8 cellular contexts compared by ENCODE assay signal in genomic region chr12:39620664-39621658, GRCh38. TPM values are rescaled to one million over a fixed set of nuclear protein-coding genes. Genes with fewer than 3 reads are reported as not detected.
DNase-seq lines count a peak whose midpoint lies in the region; ATAC-seq, FAIRE-seq and TF ChIP-seq lines count a peak whose summit lies in the region.

No MANE protein-coding gene starts in this region.

- H2AK5ac ChIP-seq in H1 (ENCODE audit: low read depth, low read length), result no peak overlapping the region

- CTCF ChIA-PET in H1 (lab: Charles Lee; ENCODE audit: partially characterized antibody), result interaction anchor here (1.3 kb wide), 1 partner anchor 122 kb away, joined by 3 read pairs; no protein-coding TSS in a partner anchor

- H3K9me3 ChIP-seq in H1 (ENCODE audit: insufficient read depth in 2 of 2, low read depth in 1 of 2, low read length in 1 of 2), result no peaks in the 10 kb centered on the region

- POLR2A ChIA-PET in H1 (lab: Charles Lee; ENCODE audit: partially characterized antibody), result no interaction called here

- H3K79me1 ChIP-seq in H1 (ENCODE audit: low read depth, low read length), result no peaks in the 10 kb centered on the region

- WGBS in H1 (ENCODE audit: extremely low coverage in 1 of 2, insufficient coverage in 1 of 2, insufficient read length in 1 of 2, insufficient replicate concordance in 2 of 2, low coverage in 1 of 2, low lambda C conversion rate in 2 of 2, missing lambda C conversion rate in 1 of 2), 2 experiments, result 82% methylated on average over 11 of the region's 11 CpGs; no CpG with 5 or more reads in 1 of the 2 experiments

- peak overlapping the region; percentile 42; the same call in 1 of the 2 replicates for H2AFZ ChIP-seq in H1 (ENCODE audit: low read length)

- H2BK15ac ChIP-seq in H1 (ENCODE audit: low read length), result no peak overlapping the region

- H3K27ac ChIP-seq in VCaP (peak overlapping the region; percentile 25), H1 (ENCODE audit: low read depth, low read length) (no peak overlapping the region)

- H3K27me3 ChIP-seq in H1 (replicated peaks in 1 of 4; ENCODE audit: control insufficient read depth in 3 of 4, extremely low read depth in 1 of 4, insufficient read depth in 3 of 4, low read length in 3 of 4), result peaks cover 0 to 4% (median 0%) of the 10 kb centered on the region in 4 experiments; a peak in 2 of 7 replicates

- H4K8ac ChIP-seq in H1 (ENCODE audit: extremely low read depth, insufficient read depth, low read length), result no peak overlapping the region

- peak overlapping the region; percentile 57 to 64 for H3K4me2 ChIP-seq in H1 (ENCODE audit: insufficient read depth in 1 of 2, low read depth in 2 of 2, low read length in 2 of 2)

- H3K56ac ChIP-seq in H1 (replicated peaks; ENCODE audit: insufficient read length, low read depth, low read length), result no peak overlapping the region

- no peak for TF ChIP-seq RAD21 in H1 (IDR thresholded peaks at IDR 0.05 in 1 of 2, conservative IDR thresholded peaks at IDR 0.05 in 1 of 2; ENCODE audit: low read depth in 2 of 2, low read length in 2 of 2)

- no peak overlapping the region for H3K4ac ChIP-seq in H1 (replicated peaks; ENCODE audit: insufficient read length, low read depth, low read length)

- no peak overlapping the region for H3K9ac ChIP-seq in H1 (replicated peaks in 1 of 4; ENCODE audit: extremely low read depth in 1 of 4, low read depth in 3 of 4, low read length in 3 of 4)

- ATAC-seq in GM18868 (IDR thresholded peaks at IDR 0.05; ENCODE audit: unreplicated experiment) (peak; percentile 47), HG02938 (IDR thresholded peaks at IDR 0.05; ENCODE audit: unreplicated experiment) (peak; percentile 34)

- no peaks in the 10 kb centered on the region for H3K79me2 ChIP-seq in H1 (ENCODE audit: control insufficient read depth in 1 of 2, insufficient read depth in 2 of 2, low read length in 2 of 2)

- peak overlapping the region; percentile 30 to 59 (median 45); a peak in 5 of 8 replicates for H3K4me3 ChIP-seq in H1 (ENCODE audit: extremely low read depth in 1 of 4, insufficient read depth in 2 of 4, low read depth in 3 of 4, low read length in 4 of 4)

- no peak for TF ChIP-seq EP300 in H1 (IDR thresholded peaks at IDR 0.05; ENCODE audit: borderline replicate concordance in 1 of 2, low read depth in 2 of 2, low read length in 2 of 2)

- H2BK120ac ChIP-seq in H1 (replicated peaks; ENCODE audit: low read depth, low read length), result no peak overlapping the region

- no peak overlapping the region for H3K23ac ChIP-seq in H1 (ENCODE audit: insufficient read length)

- no peak for TF ChIP-seq CTCF in VCaP (conservative IDR thresholded peaks at IDR 0.05)
- no peak for TF ChIP-seq CTCF in H1 (IDR thresholded peaks at IDR 0.05; ENCODE audit: control extremely low read depth in 1 of 3, insufficient read depth in 1 of 3, low read depth in 1 of 3, low read length in 3 of 3)

- no peak for TF ChIP-seq POLR2A in H1 (IDR thresholded peaks at IDR 0.05; ENCODE audit: control extremely low read depth in 1 of 2, low read depth in 2 of 2, low read length in 2 of 2)

- H4K5ac ChIP-seq in H1 (ENCODE audit: insufficient read length, low read depth, low read length), result no peak overlapping the region

- H4K20me1 ChIP-seq in H1 (replicated peaks in 1 of 2; ENCODE audit: control insufficient read depth in 1 of 2, insufficient read depth in 2 of 2, low read length in 2 of 2), result no peaks in the 10 kb centered on the region

- H3K18ac ChIP-seq in H1 (ENCODE audit: extremely low read depth, low read length), result no peak overlapping the region

- H3K14ac ChIP-seq in H1 (ENCODE audit: insufficient read length), result no peak overlapping the region

- DNase-seq in H1 (ENCODE audit: low read depth in 1 of 2, low spot score in 2 of 2) (no peak), pons (ENCODE audit: low spot score) (peak; percentile 35), Kasumi-1 (lab: John Stamatoyannopoulos, UW) (no peak), RCC 7860 (ENCODE audit: low spot score) (no peak), NOMO-1 treated with DMSO at 0.1 percent for 48 hours (lab: John Stamatoyannopoulos, UW; ENCODE audit: unreplicated experiment) (no peak)

- no peaks in the 10 kb centered on the region for H3K36me3 ChIP-seq in H1 (ENCODE audit: control insufficient read depth in 2 of 4, insufficient read depth in 4 of 4, low read length in 3 of 4)

- peaks cover 6% of the 10 kb centered on the region for H3K23me2 ChIP-seq in H1 (ENCODE audit: low read depth, low read length)

- no peak overlapping the region for H2BK12ac ChIP-seq in H1 (ENCODE audit: low read depth, low read length)

- no peak overlapping the region for H2BK5ac ChIP-seq in H1 (ENCODE audit: low read depth, low read length)

- FAIRE-seq in H1 (lab: Jason Lieb, UNC) (no peak), RCC 7860 (lab: Jason Lieb, UNC) (no peak)

- no peak overlapping the region for H4K91ac ChIP-seq in H1 (replicated peaks; ENCODE audit: insufficient read length, low read length)

- no peak overlapping the region for H2BK20ac ChIP-seq in H1 (ENCODE audit: low read length)

- H3K4me1 ChIP-seq in H1 (replicated peaks in 1 of 4; ENCODE audit: control insufficient read depth in 3 of 4, insufficient read depth in 4 of 4, low read length in 3 of 4), result peaks cover 0 to 2% (median 0%) of the 10 kb centered on the region in 4 experiments; a peak in 1 of 7 replicates

TF ChIP-seq in H1, 55 proteins besides CTCF, POLR2A, EP300 and RAD21 (continues in another document):
- TF ChIP-seq BACH1 (IDR thresholded peaks at IDR 0.05; ENCODE audit: low read length) (no peak), HDAC6 (IDR thresholded peaks at IDR 0.05; ENCODE audit: low read depth, low read length) (no peak), POU5F1 (IDR thresholded peaks at IDR 0.05; ENCODE audit: low read depth, low read length) (no peak), SUZ12 (IDR thresholded peaks at IDR 0.05; ENCODE audit: low read length) (no peak), SRF (IDR thresholded peaks at IDR 0.05; ENCODE audit: low read depth, low read length) (no peak)
- TF ChIP-seq, protein P1, sequence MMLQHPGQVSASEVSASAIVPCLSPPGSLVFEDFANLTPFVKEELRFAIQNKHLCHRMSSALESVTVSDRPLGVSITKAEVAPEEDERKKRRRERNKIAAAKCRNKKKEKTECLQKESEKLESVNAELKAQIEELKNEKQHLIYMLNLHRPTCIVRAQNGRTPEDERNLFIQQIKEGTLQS (IDR thresholded peaks at IDR 0.05; ENCODE audit: insufficient read depth, low read depth, low read length), result no peak

RNA-seq across cellular contexts. Expression of gene ABCD2, which starts 1.4 kb away (rescaled TPM):
- total RNA-seq in H1 (2021; fragmentation: NEBNext Ultra II Directional; extraction: Animal tissue kit (Norgen Biotek cat#: 25700)), result 0.06 TPM in 1 of 2 replicates, not detected in the other
- polyA plus RNA-seq in H1 (2011; rRNA removed), result not detected in 2 replicates
- polyA plus RNA-seq in H1 (2011; cell fraction: cytosol; rRNA removed), result not detected
- polyA plus RNA-seq in H1 (2011; cell fraction: nucleus; rRNA removed), result not detected
- polyA plus RNA-seq in H1 (2012, experiment 1 of 2), result not detected in 4 replicates
- not detected for polyA plus RNA-seq in H1 (2012, experiment 2 of 2)
- polyA plus RNA-seq in H1 (2013, experiment 1 of 2), result 0.02 TPM
- 0.02 TPM for polyA plus RNA-seq in H1 (2013, experiment 2 of 2)
- not detected in 2 replicates for polyA minus RNA-seq in H1 (2011; rRNA and poly(A)+ RNA removed)
- polyA minus RNA-seq in H1 (2011; cell fraction: cytosol; rRNA and poly(A)+ RNA removed), result not detected
- polyA minus RNA-seq in H1 (2011; cell fraction: nucleus; rRNA and poly(A)+ RNA removed), result not detected
